In the genomic region with DNA sequence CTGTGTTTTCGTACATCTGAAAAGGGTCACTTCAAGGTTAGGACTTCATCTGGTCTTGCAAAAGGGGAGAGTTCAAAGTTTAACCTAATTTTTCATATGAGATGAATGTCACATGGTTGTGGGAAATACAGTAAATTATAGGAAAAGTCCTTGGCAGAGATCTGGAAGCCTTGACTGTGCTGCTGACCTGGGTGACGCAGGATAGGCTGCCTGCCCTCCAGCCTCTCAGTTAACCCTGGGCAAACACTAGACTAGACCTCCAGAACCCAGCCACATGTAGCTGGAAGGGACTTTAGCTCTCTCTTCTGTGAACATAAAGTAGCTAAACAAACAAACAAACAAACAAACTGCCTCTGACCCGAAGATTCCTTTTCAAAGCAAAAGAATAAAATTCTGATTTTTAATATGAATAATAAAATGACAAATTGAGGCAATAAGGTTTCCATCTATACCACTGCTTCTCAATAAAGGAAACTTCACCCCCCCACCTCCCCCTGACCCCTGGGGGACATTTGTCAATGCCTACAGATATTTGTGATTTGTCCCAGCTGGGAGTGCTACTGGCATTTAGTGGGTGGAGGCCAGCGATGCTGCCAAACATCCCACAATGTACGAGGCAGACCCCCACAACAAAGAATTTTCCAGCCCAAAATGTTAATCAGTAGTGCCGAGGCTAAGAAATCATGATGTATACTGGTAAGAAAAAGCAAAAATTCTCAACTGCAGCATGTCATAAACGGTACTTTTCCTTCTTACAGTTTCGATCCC, we compare ENCODE assay signal across 17 cellular contexts.
DNase-seq lines count a peak whose midpoint lies in the region; ATAC-seq, FAIRE-seq and TF ChIP-seq lines count a peak whose summit lies in the region.
"Had no signal": no experiment of that assay in that cellular context is flagged by ENCODE, and none has a peak within 500 bp of the region (broad histone marks: within the 10 kb centered on the region; RNA-seq: fewer than 3 reads in every experiment).

No MANE protein-coding gene starts in this region.

- H3K9me3 Mint-ChIP-seq in MCF 10A (ENCODE audit: unreplicated experiment): no peaks in the 10 kb centered on the region
- H3K9me3 Mint-ChIP-seq: activated T-helper 17 cell treated with anti-CD3 and anti-CD28 coated beads, Interleukin-2, amount 50 U/mL, for 72 hours; CD4-positive, alpha-beta memory T cell had no signal

- BruUV-seq in MCF 10A (replicated peaks; lab: Mats Ljungman, UMichigan): no TSS peak

- H3K4me1 ChIP-seq in breast epithelium: no peaks in the 10 kb centered on the region
- peaks cover 0 to 17% (median 0%) of the 10 kb centered on the region in 3 donors for H3K4me1 ChIP-seq in pancreas
- no peaks in the 10 kb centered on the region for H3K4me1 ChIP-seq in uterus

- intact Hi-C loops in MCF 10A (cut with micrococcal nuclease): no loop called here
- intact Hi-C loops in breast epithelium (cut with DNase I; ENCODE audit: low total_unique reads): no loop called here
- intact Hi-C loops in left ventricle myocardium superior (cut with micrococcal nuclease): no loop called here
- intact Hi-C loops in pancreas (cut with DNase I): no loop called here
- intact Hi-C loops in uterus (cut with DNase I; ENCODE audit: low total_unique reads): no loop called here

- peaks cover 21% of the 10 kb centered on the region for H3K4me1 Mint-ChIP-seq in MCF 10A (ENCODE audit: insufficient read depth, unreplicated experiment)
- H3K4me1 Mint-ChIP-seq: activated T-helper 17 cell treated with anti-CD3 and anti-CD28 coated beads, Interleukin-2, amount 50 U/mL, for 72 hours had no signal

- ATAC-seq in left ventricle myocardium superior (peak; percentile 10), pancreas (peak; percentile 31 to 54 (median 44))
- ATAC-seq: activated T-helper 17 cell treated with anti-CD3 and anti-CD28 coated beads, Interleukin-2, amount 50 U/mL, for 72 hours; stimulated activated naive CD8-positive, alpha-beta T cell treated with anti-CD3 and anti-CD28 coated beads, Interleukin-15, Interleukin-2, amounts not matched to agents 100 U/mL and 50 U/mL, for 24 hours had no signal

- no peaks in the 10 kb centered on the region for H3K27me3 Mint-ChIP-seq in MCF 10A (ENCODE audit: insufficient read depth, unreplicated experiment)
- H3K27me3 Mint-ChIP-seq: CD4-positive, alpha-beta memory T cell had no signal

- no peaks in the 10 kb centered on the region for H3K9me3 ChIP-seq in breast epithelium
- H3K9me3 ChIP-seq in pancreas: no peaks in the 10 kb centered on the region
- no peaks in the 10 kb centered on the region for H3K9me3 ChIP-seq in uterus

- no peak for TF ChIP-seq POLR2A in breast epithelium (IDR thresholded peaks at IDR 0.05)
- no peak for TF ChIP-seq POLR2A in uterus (IDR thresholded peaks at IDR 0.05)

- H3K36me3 ChIP-seq in breast epithelium: no peaks in the 10 kb centered on the region
- H3K36me3 ChIP-seq in pancreas: no peaks in the 10 kb centered on the region
- H3K36me3 ChIP-seq in uterus: no peaks in the 10 kb centered on the region
- H3K36me3 ChIP-seq: cardiac muscle cell had no signal

- FAIRE-seq in pancreas (lab: Jason Lieb, UNC): no peak

- CTCF ChIA-PET in MCF 10A (lab: Yijun Ruan, JAX): interaction anchor here (1.0 to 1.2 kb wide), 3 partner anchors 18 to 111 kb away, joined by 3 to 4 read pairs (median 3); no protein-coding TSS in a partner anchor

- peak overlapping the region in 1 of 2 donors; percentile 22 for H3K27ac ChIP-seq in breast epithelium
- peak overlapping the region in 1 of 4 donors; percentile 19 for H3K27ac ChIP-seq in pancreas
- H3K27ac ChIP-seq in uterus: peak overlapping the region; percentile 9 to 43
- H3K27ac ChIP-seq: 22Rv1, cardiac muscle cell had no signal

- no peaks in the 10 kb centered on the region for H3K36me3 Mint-ChIP-seq in MCF 10A (ENCODE audit: insufficient read depth, unreplicated experiment)
- H3K36me3 Mint-ChIP-seq: CD4-positive, alpha-beta memory T cell had no signal

- TF ChIP-seq CTCF in MCF 10A (IDR thresholded peaks at IDR 0.05; ENCODE audit: unreplicated experiment) (no peak), breast epithelium (IDR thresholded peaks at IDR 0.05) (no peak), pancreas (IDR thresholded peaks at IDR 0.05) (no peak), uterus (IDR thresholded peaks at IDR 0.05) (no peak)

- no peak overlapping the region for H3K4me3 Mint-ChIP-seq in MCF 10A (ENCODE audit: unreplicated experiment)
- H3K4me3 Mint-ChIP-seq: activated T-helper 17 cell treated with anti-CD3 and anti-CD28 coated beads, Interleukin-2, amount 50 U/mL, for 72 hours; CD4-positive, alpha-beta memory T cell had no signal

- POLR2A ChIA-PET in MCF 10A (lab: Yijun Ruan, JAX): interaction anchor here (0.8 kb wide), 1 partner anchor 58 kb away, joined by 3 read pairs; no protein-coding TSS in a partner anchor

- peak overlapping the region; percentile 62 for H3K27ac Mint-ChIP-seq in MCF 10A (ENCODE audit: low read depth, unreplicated experiment)
- H3K27ac Mint-ChIP-seq: activated T-helper 17 cell treated with anti-CD3 and anti-CD28 coated beads, Interleukin-2, amount 50 U/mL, for 72 hours; CD4-positive, alpha-beta memory T cell had no signal

- 70 to 72% methylated on average over 8 of the region's 8 CpGs for WGBS in pancreas, 2 donors

- H3K4me3 ChIP-seq in breast epithelium (no peak overlapping the region), pancreas (no peak overlapping the region), uterus (no peak overlapping the region)
- H3K4me3 ChIP-seq: cardiac muscle cell had no signal

- H3K27me3 ChIP-seq in breast epithelium (no peaks in the 10 kb centered on the region), pancreas (no peaks in the 10 kb centered on the region), uterus (no peaks in the 10 kb centered on the region)
- H3K27me3 ChIP-seq: cardiac muscle cell had no signal

- DNase-seq in MCF 10A (ENCODE audit: unreplicated experiment) (no peak), breast epithelium (ENCODE audit: low spot score in 2 of 2) (no peak), left ventricle myocardium superior (no peak), pancreas (no peak), uterus (no peak), anterior cingulate cortex (lab: John Stamatoyannopoulos, UW) (no peak), NOMO-1 treated with DMSO at 0.1 percent for 48 hours (lab: John Stamatoyannopoulos, UW; ENCODE audit: unreplicated experiment) (no peak), medulla oblongata (ENCODE audit: extremely low spot score) (no peak)
- DNase-seq: CD4-positive, alpha-beta memory T cell; NCI-H187 treated with DMSO at 0.1 percent for 48 hours; NCI-H82; retina; stimulated activated naive CD8-positive, alpha-beta T cell treated with anti-CD3 and anti-CD28 coated beads, Interleukin-15, Interleukin-2, amounts not matched to agents 100 U/mL and 50 U/mL, for 24 hours; T1000 had no signal
